25 cellular contexts compared by ENCODE assay signal in the genomic region with DNA sequence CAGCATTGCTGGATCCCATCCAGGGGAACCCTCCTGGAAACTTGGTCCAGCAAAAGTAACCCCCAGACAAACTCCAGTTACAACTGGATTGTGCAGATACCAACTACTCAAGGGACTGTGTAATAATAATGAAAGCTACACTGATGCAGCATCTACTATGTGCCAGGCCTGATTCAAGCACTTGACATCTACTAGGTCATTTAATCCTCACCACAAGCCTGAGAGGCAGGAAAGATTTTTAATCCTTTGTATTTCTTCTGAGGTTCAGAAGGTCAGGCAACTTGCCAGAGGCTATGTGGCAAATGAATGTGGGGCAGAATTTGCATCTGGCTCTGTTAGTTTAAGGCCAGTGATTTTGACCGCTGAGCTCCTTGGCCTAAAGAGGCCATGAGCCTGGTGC. TPM values are rescaled to one million over a fixed set of nuclear protein-coding genes. Genes with fewer than 3 reads are reported as not detected.
"Had no signal": no experiment of that assay in that cellular context is flagged by ENCODE, and none has a peak within 500 bp of the region (broad histone marks: within the 10 kb centered on the region; RNA-seq: fewer than 3 reads in every experiment).

No MANE protein-coding gene starts in this region.

- H3K9me3 ChIP-seq: right atrium auricular region, suprapubic skin had no signal

- H3K4me3 ChIP-seq: cardiac muscle cell, lung, right atrium auricular region, suprapubic skin had no signal

- H3K36me3 Mint-ChIP-seq: type B pancreatic cell had no signal

- H3K27me3 Mint-ChIP-seq: activated naive CD8-positive, alpha-beta T cell; stimulated activated naive CD8-positive, alpha-beta T cell treated with anti-CD3 and anti-CD28 coated beads, Interleukin-15, Interleukin-2, amounts not matched to agents 100 ng/mL and 50 ng/mL, for 24 hours had no signal

- H3K27me3 ChIP-seq: cardiac muscle cell, right atrium auricular region, suprapubic skin had no signal

- H3K4me1 Mint-ChIP-seq: nephron progenitor cell had no signal

- H3K4me3 Mint-ChIP-seq: activated naive CD8-positive, alpha-beta T cell; activated T-helper 1 cell treated with anti-CD3 and anti-CD28 coated beads, Interleukin-12 subunit alpha, Interleukin-12 subunit beta, Interleukin-2, Interleukin-4 antibody, amounts not matched to agents 30 ng/mL and 10 ng/mL and 1 ng/mL, durations not matched to agents 14 hours and 24 hours and 36 hours; nephron progenitor cell; stimulated activated naive CD8-positive, alpha-beta T cell treated with anti-CD3 and anti-CD28 coated beads, Interleukin-15, Interleukin-2, amounts not matched to agents 100 ng/mL and 50 ng/mL, for 24 hours; type B pancreatic cell had no signal

- H3K9me3 Mint-ChIP-seq: activated T-helper 1 cell treated with anti-CD3 and anti-CD28 coated beads, Interleukin-12 subunit alpha, Interleukin-12 subunit beta, Interleukin-2, Interleukin-4 antibody, amounts not matched to agents 30 ng/mL and 10 ng/mL and 1 ng/mL, durations not matched to agents 14 hours and 24 hours and 36 hours; nephron progenitor cell; stimulated activated naive CD8-positive, alpha-beta T cell treated with anti-CD3 and anti-CD28 coated beads, Interleukin-15, Interleukin-2, amounts not matched to agents 100 ng/mL and 50 ng/mL, for 24 hours; type B pancreatic cell had no signal

- H3K27ac Mint-ChIP-seq: activated T-helper 1 cell treated with anti-CD3 and anti-CD28 coated beads, Interleukin-12 subunit alpha, Interleukin-12 subunit beta, Interleukin-2, Interleukin-4 antibody, amounts not matched to agents 30 ng/mL and 10 ng/mL and 1 ng/mL, durations not matched to agents 14 hours and 24 hours and 36 hours; nephron progenitor cell; stimulated activated naive CD8-positive, alpha-beta T cell treated with anti-CD3 and anti-CD28 coated beads, Interleukin-15, Interleukin-2, amounts not matched to agents 100 ng/mL and 50 ng/mL, for 24 hours; type B pancreatic cell had no signal

- ATAC-seq: left lobe of liver had no signal

- DNase-seq: activated CD4-positive, alpha-beta T cell treated with anti-CD3 and anti-CD28 coated beads, Interleukin-2, amount 50 U/mL, for 1 hour; activated gamma-delta T cell treated with Interleukin-2 at 50 U/mL for 16 hours; amniotic stem cell; dermis blood vessel endothelial cell; effector memory CD4-positive, alpha-beta T cell; foreskin melanocyte; glutamatergic neuron; hypothalamus; kidney; nephron progenitor cell; nucleus accumbens; stimulated activated CD4-positive, alpha-beta T cell treated with anti-CD3 and anti-CD28 coated beads, Interleukin-2, amount 100 ng/mL, for 48 hours; T-helper 1 cell; T1000 had no signal

- H3K27ac ChIP-seq: cardiac muscle cell, right atrium auricular region, suprapubic skin had no signal

- H3K4me1 ChIP-seq: right atrium auricular region, suprapubic skin had no signal

- H3K36me3 ChIP-seq: cardiac muscle cell, right atrium auricular region, suprapubic skin had no signal

RNA-seq across cellular contexts. Expression of gene FOXI1, which starts 29.5 kb away (rescaled TPM):
- total RNA-seq: activated T-helper 1 cell treated with anti-CD3 and anti-CD28 coated beads, Interleukin-12 subunit alpha, Interleukin-12 subunit beta, Interleukin-2, Interleukin-4 antibody, amounts not matched to agents 30 ng/mL and 10 ng/mL and 1 ng/mL, durations not matched to agents 14 hours and 24 hours and 36 hours; cardiac muscle cell; dermis blood vessel endothelial cell; left lobe of liver; lung; posterior vena cava; right atrium auricular region; skeletal muscle tissue had no signal
- polyA plus RNA-seq: cardiac muscle cell had no signal
